Comparison of ENCODE assay signal across 1 cellular context in the genomic region with DNA sequence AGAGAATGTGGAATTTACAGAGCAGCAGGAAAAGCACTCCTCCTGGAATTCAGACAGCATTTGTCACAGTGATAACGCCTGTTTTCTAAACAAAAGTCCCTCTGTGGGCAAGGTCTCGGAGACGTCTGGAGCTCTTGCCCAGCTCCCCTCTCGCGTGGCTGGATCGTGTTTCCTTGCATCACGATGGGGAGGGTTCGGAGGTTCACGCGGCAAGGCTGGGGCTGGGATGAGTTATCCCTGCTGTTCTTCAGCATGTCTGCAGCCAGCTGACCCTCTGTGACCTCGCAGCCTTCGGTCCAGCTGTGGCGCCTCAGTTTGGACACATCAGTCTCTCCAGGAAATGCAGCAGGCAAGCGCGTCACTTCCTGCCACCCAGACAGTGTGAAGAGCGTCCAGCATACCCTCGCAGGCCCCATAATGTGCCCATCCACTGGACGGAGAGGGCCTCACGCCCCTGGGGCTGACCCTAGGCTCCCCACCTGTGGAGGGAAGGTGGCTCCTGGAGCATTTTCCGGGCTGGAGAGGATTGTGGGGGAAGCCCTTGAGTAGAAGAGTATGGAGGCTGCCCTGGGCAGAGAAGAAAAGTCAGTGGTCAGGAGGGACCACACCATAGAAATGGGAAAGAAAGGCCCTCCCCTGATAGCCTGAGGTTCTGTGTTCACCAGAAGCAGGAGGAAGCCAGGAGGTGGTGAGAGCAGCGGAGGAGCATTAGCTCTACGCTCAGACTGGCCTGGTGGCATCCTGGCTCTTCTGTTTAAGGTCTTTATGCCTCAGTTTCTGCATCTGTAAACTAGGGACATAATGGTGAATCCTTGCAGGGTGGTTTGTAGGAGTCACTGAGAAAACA.
TF ChIP-seq lines count a peak whose summit lies in the region.

No MANE protein-coding gene starts in this region.

TF ChIP-seq in H1, 55 proteins besides CTCF, POLR2A, EP300 and RAD21:
- TF ChIP-seq SIN3A (conservative IDR thresholded peaks at IDR 0.05 in 1 of 2, IDR thresholded peaks at IDR 0.05 in 1 of 2; ENCODE audit: low read depth in 1 of 2, low read length in 2 of 2) = no peak
